Comparison of ENCODE assay signal across 24 cellular contexts in genomic region chr1:243503155-243503554, GRCh38.
"Had no signal": no experiment of that assay in that cellular context is flagged by ENCODE, and none has a peak within 500 bp of the region (broad histone marks: within the 10 kb centered on the region; RNA-seq: fewer than 3 reads in every experiment).

No MANE protein-coding gene starts in this region.

- H3K27ac ChIP-seq: esophagus squamous epithelium, heart right ventricle, left lung, prostate gland, sigmoid colon, stomach, thyroid gland, vagina had no signal

- H3K9me3 Mint-ChIP-seq: naive thymus-derived CD8-positive, alpha-beta T cell; nephron progenitor cell; stimulated activated effector memory CD8-positive, alpha-beta T cell treated with anti-CD3 and anti-CD28 coated beads, Interleukin-12 subunit alpha, Interleukin-12 subunit beta, amount 100 ng/mL, for 72 hours had no signal

- H3K27me3 Mint-ChIP-seq: naive thymus-derived CD8-positive, alpha-beta T cell had no signal

- H3K4me1 ChIP-seq: esophagus squamous epithelium, left lung, prostate gland, thyroid gland had no signal

- H3K27ac Mint-ChIP-seq: nephron progenitor cell had no signal

- H3K27me3 ChIP-seq: dorsolateral prefrontal cortex, esophagus squamous epithelium, heart right ventricle, left lung, sigmoid colon, stomach, thyroid gland, vagina had no signal

- DNase-seq: dorsolateral prefrontal cortex; effector CD8-positive, alpha-beta T cell; esophagus squamous epithelium; foreskin melanocyte; glutamatergic neuron; heart right ventricle; hippocampal formation; left cardiac atrium; left lung; mammary epithelial cell; naive thymus-derived CD8-positive, alpha-beta T cell; nephron progenitor cell; nucleus accumbens; right cardiac atrium; sigmoid colon; stimulated activated CD4-positive, alpha-beta T cell treated with anti-CD3 and anti-CD28 coated beads, Interleukin-2, amount 100 ng/mL, for 24 hours; stimulated activated CD4-positive, alpha-beta T cell treated with anti-CD3 and anti-CD28 coated beads, Interleukin-4, amount 100 ng/mL, for 24 hours; stimulated activated naive CD4-positive, alpha-beta T cell treated with Interleukin-2 at 50 U/mL for 16 hours; stomach; thyroid gland; trophoblast cell had no signal

- H3K9me3 ChIP-seq: esophagus squamous epithelium, heart right ventricle, left lung, prostate gland, sigmoid colon, stomach, thyroid gland, vagina had no signal

- H3K4me3 Mint-ChIP-seq: naive thymus-derived CD8-positive, alpha-beta T cell; nephron progenitor cell; stimulated activated effector memory CD8-positive, alpha-beta T cell treated with anti-CD3 and anti-CD28 coated beads, Interleukin-12 subunit alpha, Interleukin-12 subunit beta, amount 100 ng/mL, for 72 hours had no signal

- H3K36me3 ChIP-seq: prostate gland, thyroid gland had no signal

- H3K4me3 ChIP-seq: dorsolateral prefrontal cortex, esophagus squamous epithelium, heart right ventricle, left lung, prostate gland, sigmoid colon, stomach, thyroid gland, vagina had no signal

- ATAC-seq: heart right ventricle; left cardiac atrium; left lung; naive thymus-derived CD8-positive, alpha-beta T cell; right cardiac atrium; stimulated activated effector memory CD8-positive, alpha-beta T cell treated with anti-CD3 and anti-CD28 coated beads, Interleukin-12 subunit alpha, Interleukin-12 subunit beta, amount 100 ng/mL, for 72 hours had no signal
